Comparison of ENCODE assay signal across 9 cellular contexts in genomic region chr6:41028618-41029486, GRCh38. TPM values are rescaled to one million over a fixed set of nuclear protein-coding genes. Genes with fewer than 3 reads are reported as not detected.
DNase-seq lines count a peak whose midpoint lies in the region; ATAC-seq and TF ChIP-seq lines count a peak whose summit lies in the region.
"Had no signal": no experiment of that assay in that cellular context is flagged by ENCODE, and none has a peak within 500 bp of the region (broad histone marks: within the 10 kb centered on the region; RNA-seq: fewer than 3 reads in every experiment).

No MANE protein-coding gene starts in this region.

- ATAC-seq in GM21576 (IDR thresholded peaks at IDR 0.05; ENCODE audit: unreplicated experiment) = peak; percentile 43
- ATAC-seq in gastroesophageal sphincter = no peak
- peak; percentile 44 for ATAC-seq in sciatic nerve
- no peak for ATAC-seq in HG02623 (IDR thresholded peaks at IDR 0.05; ENCODE audit: unreplicated experiment)
- ATAC-seq in GM19023 (IDR thresholded peaks at IDR 0.05; ENCODE audit: unreplicated experiment) = no peak

- intact Hi-C loops in sciatic nerve (cut with DNase I) = loop anchor here (5.0 kb wide), 1 partner anchor 782 kb away; no protein-coding TSS in a partner anchor

- no peaks in the 10 kb centered on the region for H3K27me3 ChIP-seq in gastroesophageal sphincter

- TF ChIP-seq EP300 in gastroesophageal sphincter (IDR thresholded peaks at IDR 0.05) = no peak

- DNase-seq in AG04449 (ENCODE audit: low read depth, low spot score) (no peak), sciatic nerve (ENCODE audit: low spot score) (no peak), NCI-H1694 treated with DMSO at 0.1 percent for 48 hours (lab: John Stamatoyannopoulos, UW) (no peak)

- H3K9me3 ChIP-seq in gastroesophageal sphincter = no peaks in the 10 kb centered on the region

- H3K4me3 ChIP-seq in AG04449 (ENCODE audit: low read depth, low read length) = peak overlapping the region; percentile 57
- peak overlapping the region; percentile 36 to 53 for H3K4me3 ChIP-seq in gastroesophageal sphincter

- CTCF ChIA-PET in AG04449 (lab: Yijun Ruan, JAX) = interaction anchor here (0.6 to 15.7 kb wide), 50 partner anchors 8 to 1667 kb away, joined by 3 to 389 read pairs (median 6); partner anchors contain the start of genes TSPO2 and UNC5CL

- POLR2A ChIA-PET in AG04449 (lab: Yijun Ruan, JAX) = interaction anchor here (0.7 kb wide), 1 partner anchor 1985 kb away, joined by 3 read pairs; no protein-coding TSS in a partner anchor

- no peaks in the 10 kb centered on the region for H3K9me3 Mint-ChIP-seq in T-helper 1 cell treated with Interleukin-12 subunit alpha and Interleukin-12 subunit beta and Interleukin-4 antibody, amounts not matched to agents 30 μg/mL and 1 μg/mL, for 36 hours

- no peak for TF ChIP-seq POLR2A in gastroesophageal sphincter (IDR thresholded peaks at IDR 0.05)

- peaks cover 0 to 23% (median 12%) of the 10 kb centered on the region in 3 donors for H3K4me1 ChIP-seq in gastroesophageal sphincter

- H3K36me3 ChIP-seq in gastroesophageal sphincter = no peaks in the 10 kb centered on the region

- peak overlapping the region; percentile 88 for H3K27ac Mint-ChIP-seq in T-helper 1 cell treated with Interleukin-12 subunit alpha and Interleukin-12 subunit beta and Interleukin-4 antibody, amounts not matched to agents 30 μg/mL and 1 μg/mL, for 36 hours

- WGBS in gastroesophageal sphincter (ENCODE audit: low coverage in 1 of 2), 2 donors = 51 to 77% methylated on average over 5 to 9 of the region's 9 CpGs

- peak overlapping the region in 3 of 4 donors; percentile 65 to 84 (median 71) for H3K27ac ChIP-seq in gastroesophageal sphincter
- H3K27ac ChIP-seq: epithelial cell of prostate had no signal

- peaks cover 23% of the 10 kb centered on the region for H3K4me1 Mint-ChIP-seq in T-helper 1 cell treated with Interleukin-12 subunit alpha and Interleukin-12 subunit beta and Interleukin-4 antibody, amounts not matched to agents 30 μg/mL and 1 μg/mL, for 36 hours (ENCODE audit: low read depth)

- no peaks in the 10 kb centered on the region for H3K36me3 Mint-ChIP-seq in T-helper 1 cell treated with Interleukin-12 subunit alpha and Interleukin-12 subunit beta and Interleukin-4 antibody, amounts not matched to agents 30 μg/mL and 1 μg/mL, for 36 hours (ENCODE audit: low read depth)

- TF ChIP-seq CTCF in AG04449 (IDR thresholded peaks at IDR 0.05; ENCODE audit: insufficient read depth, low read length, missing control alignments) (no peak), gastroesophageal sphincter (IDR thresholded peaks at IDR 0.05) (no peak)

- no peaks in the 10 kb centered on the region for H3K27me3 Mint-ChIP-seq in T-helper 1 cell treated with Interleukin-12 subunit alpha and Interleukin-12 subunit beta and Interleukin-4 antibody, amounts not matched to agents 30 μg/mL and 1 μg/mL, for 36 hours (ENCODE audit: low read depth)

- peak overlapping the region; percentile 93 for H3K4me3 Mint-ChIP-seq in T-helper 1 cell treated with Interleukin-12 subunit alpha and Interleukin-12 subunit beta and Interleukin-4 antibody, amounts not matched to agents 30 μg/mL and 1 μg/mL, for 36 hours

RNA-seq across cellular contexts. Expression of gene UNC5CL, which starts 10.2 kb away (rescaled TPM):
- total RNA-seq in gastroesophageal sphincter = 1 to 10 TPM in 1 of 4 donors, under 1 TPM in 3; 0.07 to 1.2 (median 0.37) TPM
- total RNA-seq in sciatic nerve = 1.6 TPM

RNA-seq across cellular contexts. Expression of gene TSPO2, which starts 13.4 kb away (rescaled TPM):
- total RNA-seq in gastroesophageal sphincter (not detected), sciatic nerve (0.53 TPM)

RNA-seq across cellular contexts. Expression of gene APOBEC2, which starts 24.1 kb away (rescaled TPM):
- total RNA-seq in gastroesophageal sphincter (1 to 10 TPM in 1 of 4 donors, under 1 TPM in 3; 0.37 to 1.8 (median 0.72) TPM), sciatic nerve (not detected)

RNA-seq across cellular contexts. Expression of gene OARD1, which starts 43.3 kb away (rescaled TPM):
- total RNA-seq in gastroesophageal sphincter (10 to 100 TPM in 3 of 4 donors, 1 to 10 TPM in 1; 9.2 to 23.8 (median 13.7) TPM), sciatic nerve (26.4 TPM)

RNA-seq across cellular contexts. Expression of gene NFYA, which starts 43.9 kb away (rescaled TPM):
- total RNA-seq in gastroesophageal sphincter (10 to 100 TPM in 3 of 4 donors, 1 to 10 TPM in 1; 6.6 to 17.7 (median 12.1) TPM), sciatic nerve (27.7 TPM)

Comparison
In these comparisons a context has a peak if more than half of its experiments do, and no peak if none do; other contexts are left out.
1. ATAC-seq: peak in GM21576 (single experiment) and sciatic nerve (single experiment); none in gastroesophageal sphincter (single experiment), HG02623 (single experiment) and GM19023 (single experiment).